In genomic region chr14:95140060-95140858, GRCh38 we compare ENCODE assay signal across 1 cellular context.
TF ChIP-seq lines count a peak whose summit lies in the region.

No MANE protein-coding gene starts in this region.

TF ChIP-seq in GM23338, 12 proteins besides CTCF, POLR2A, EP300 and RAD21 (continued from another document):
- TF ChIP-seq, protein P1, sequence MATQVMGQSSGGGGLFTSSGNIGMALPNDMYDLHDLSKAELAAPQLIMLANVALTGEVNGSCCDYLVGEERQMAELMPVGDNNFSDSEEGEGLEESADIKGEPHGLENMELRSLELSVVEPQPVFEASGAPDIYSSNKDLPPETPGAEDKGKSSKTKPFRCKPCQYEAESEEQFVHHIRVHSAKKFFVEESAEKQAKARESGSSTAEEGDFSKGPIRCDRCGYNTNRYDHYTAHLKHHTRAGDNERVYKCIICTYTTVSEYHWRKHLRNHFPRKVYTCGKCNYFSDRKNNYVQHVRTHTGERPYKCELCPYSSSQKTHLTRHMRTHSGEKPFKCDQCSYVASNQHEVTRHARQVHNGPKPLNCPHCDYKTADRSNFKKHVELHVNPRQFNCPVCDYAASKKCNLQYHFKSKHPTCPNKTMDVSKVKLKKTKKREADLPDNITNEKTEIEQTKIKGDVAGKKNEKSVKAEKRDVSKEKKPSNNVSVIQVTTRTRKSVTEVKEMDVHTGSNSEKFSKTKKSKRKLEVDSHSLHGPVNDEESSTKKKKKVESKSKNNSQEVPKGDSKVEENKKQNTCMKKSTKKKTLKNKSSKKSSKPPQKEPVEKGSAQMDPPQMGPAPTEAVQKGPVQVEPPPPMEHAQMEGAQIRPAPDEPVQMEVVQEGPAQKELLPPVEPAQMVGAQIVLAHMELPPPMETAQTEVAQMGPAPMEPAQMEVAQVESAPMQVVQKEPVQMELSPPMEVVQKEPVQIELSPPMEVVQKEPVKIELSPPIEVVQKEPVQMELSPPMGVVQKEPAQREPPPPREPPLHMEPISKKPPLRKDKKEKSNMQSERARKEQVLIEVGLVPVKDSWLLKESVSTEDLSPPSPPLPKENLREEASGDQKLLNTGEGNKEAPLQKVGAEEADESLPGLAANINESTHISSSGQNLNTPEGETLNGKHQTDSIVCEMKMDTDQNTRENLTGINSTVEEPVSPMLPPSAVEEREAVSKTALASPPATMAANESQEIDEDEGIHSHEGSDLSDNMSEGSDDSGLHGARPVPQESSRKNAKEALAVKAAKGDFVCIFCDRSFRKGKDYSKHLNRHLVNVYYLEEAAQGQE (IDR thresholded peaks at IDR 0.05; ENCODE audit: unreplicated experiment), result no peak
- TF ChIP-seq ZNF331 (CRISPR knock-in tag; IDR thresholded peaks at IDR 0.05; ENCODE audit: low read depth) (no peak), STAT1 (IDR thresholded peaks at IDR 0.05; ENCODE audit: unreplicated experiment) (no peak), ZNF114 (CRISPR knock-in tag; IDR thresholded peaks at IDR 0.05) (no peak), NANOG (IDR thresholded peaks at IDR 0.05; ENCODE audit: borderline replicate concordance) (no peak)
